In genomic region chr16:46673320-46674013, GRCh38 we compare ENCODE assay signal across 8 cellular contexts. TPM values are rescaled to one million over a fixed set of nuclear protein-coding genes. Genes with fewer than 3 reads are reported as not detected.
A peak's percentile ranks its signal among the peaks of the same experiment; 100 is the strongest.
DNase-seq lines count a peak whose midpoint lies in the region; ATAC-seq and TF ChIP-seq lines count a peak whose summit lies in the region.

No MANE protein-coding gene starts in this region.

- TF ChIP-seq CTCF in C4-2B (conservative IDR thresholded peaks at IDR 0.05) (peak; percentile 95), neural crest cell (conservative IDR thresholded peaks at IDR 0.05) (peak; percentile 93)

- H3K9me3 Mint-ChIP-seq in activated CD4-positive, alpha-beta memory T cell treated with anti-CD3 and anti-CD28 coated beads, Interleukin-2, amount 10 ng/mL, durations not matched to agents 7 days and 5 days, result no peaks in the 10 kb centered on the region
- H3K9me3 Mint-ChIP-seq in neural crest cell, result no peaks in the 10 kb centered on the region

- DNase-seq in NCI-H774 (lab: John Stamatoyannopoulos, UW), result peak; percentile 32
- peak; percentile 58 for DNase-seq in activated CD4-positive, alpha-beta memory T cell treated with anti-CD3 and anti-CD28 coated beads, Interleukin-2, amount 10 ng/mL, durations not matched to agents 7 days and 5 days
- DNase-seq in fibroblast of gingiva (ENCODE audit: low read depth), result peak; percentile 50
- DNase-seq in neural crest cell (ENCODE audit: low read depth, low spot score), result peak; percentile 39
- DNase-seq in T1000 (lab: John Stamatoyannopoulos, UW), result no peak

- POLR2A ChIA-PET in activated CD4-positive, alpha-beta memory T cell treated with anti-CD3 and anti-CD28 coated beads, Interleukin-2, amount 10 ng/mL, durations not matched to agents 7 days and 5 days (lab: Charles Lee), result interaction anchor here (1.1 to 1.5 kb wide), 4 partner anchors 16 to 299 kb away, joined by 3 to 4 read pairs (median 4); partner anchors contain the start of genes ORC6 and SHCBP1

- peaks cover 46% of the 10 kb centered on the region for H3K36me3 Mint-ChIP-seq in activated CD4-positive, alpha-beta memory T cell treated with anti-CD3 and anti-CD28 coated beads, Interleukin-2, amount 10 ng/mL, durations not matched to agents 7 days and 5 days (ENCODE audit: low read depth)
- H3K36me3 Mint-ChIP-seq in neural crest cell (ENCODE audit: low read depth), result peaks cover 15% of the 10 kb centered on the region

- ATAC-seq in GM19025 (IDR thresholded peaks at IDR 0.05; ENCODE audit: low read depth, unreplicated experiment), result peak; percentile 53
- ATAC-seq in HG03520 (IDR thresholded peaks at IDR 0.05; ENCODE audit: unreplicated experiment), result peak; percentile 56

- no peaks in the 10 kb centered on the region for H3K4me1 Mint-ChIP-seq in activated CD4-positive, alpha-beta memory T cell treated with anti-CD3 and anti-CD28 coated beads, Interleukin-2, amount 10 ng/mL, durations not matched to agents 7 days and 5 days
- H3K4me1 Mint-ChIP-seq in neural crest cell, result no peaks in the 10 kb centered on the region

- no peak overlapping the region for H3K27ac Mint-ChIP-seq in activated CD4-positive, alpha-beta memory T cell treated with anti-CD3 and anti-CD28 coated beads, Interleukin-2, amount 10 ng/mL, durations not matched to agents 7 days and 5 days
- no peak overlapping the region for H3K27ac Mint-ChIP-seq in neural crest cell (ENCODE audit: unreplicated experiment)

- no peak overlapping the region for H3K4me3 Mint-ChIP-seq in activated CD4-positive, alpha-beta memory T cell treated with anti-CD3 and anti-CD28 coated beads, Interleukin-2, amount 10 ng/mL, durations not matched to agents 7 days and 5 days
- H3K4me3 Mint-ChIP-seq in neural crest cell, result no peak overlapping the region

- CTCF ChIA-PET in activated CD4-positive, alpha-beta memory T cell treated with anti-CD3 and anti-CD28 coated beads, Interleukin-2, amount 10 ng/mL, durations not matched to agents 7 days and 5 days (lab: Charles Lee), result interaction anchor here (0.6 to 3.3 kb wide), 40 partner anchors 9 to 364 kb away, joined by 3 to 37 read pairs (median 4); partner anchors contain the start of genes GPT2 and ORC6

- no peak overlapping the region for H3K27ac ChIP-seq in C4-2B

- H3K27me3 Mint-ChIP-seq in activated CD4-positive, alpha-beta memory T cell treated with anti-CD3 and anti-CD28 coated beads, Interleukin-2, amount 10 ng/mL, durations not matched to agents 7 days and 5 days, result no peaks in the 10 kb centered on the region
- no peaks in the 10 kb centered on the region for H3K27me3 Mint-ChIP-seq in neural crest cell (ENCODE audit: low read depth)

RNA-seq across cellular contexts. Expression of gene VPS35, which starts 15.5 kb away (rescaled TPM):
- total RNA-seq in activated CD4-positive, alpha-beta memory T cell treated with anti-CD3 and anti-CD28 coated beads, Interleukin-2, amount 10 ng/mL, durations not matched to agents 7 days and 5 days, result 10 to 100 TPM; 86.8 to 89.4 TPM
- 102 and 108 TPM in 2 replicates for total RNA-seq in neural crest cell

RNA-seq across cellular contexts. Expression of gene ORC6, which starts 16.0 kb away (rescaled TPM):
- total RNA-seq in activated CD4-positive, alpha-beta memory T cell treated with anti-CD3 and anti-CD28 coated beads, Interleukin-2, amount 10 ng/mL, durations not matched to agents 7 days and 5 days, result 10 to 100 TPM; 35.1 to 35.8 TPM
- total RNA-seq in neural crest cell, result 96.1 and 101 TPM in 2 replicates

RNA-seq across cellular contexts. Expression of gene SHCBP1, which starts 52.3 kb away (rescaled TPM):
- 10 to 100 TPM; 51.0 to 52.5 TPM for total RNA-seq in activated CD4-positive, alpha-beta memory T cell treated with anti-CD3 and anti-CD28 coated beads, Interleukin-2, amount 10 ng/mL, durations not matched to agents 7 days and 5 days
- total RNA-seq in neural crest cell, result 18.7 and 19.2 TPM in 2 replicates
